In the genomic region with DNA sequence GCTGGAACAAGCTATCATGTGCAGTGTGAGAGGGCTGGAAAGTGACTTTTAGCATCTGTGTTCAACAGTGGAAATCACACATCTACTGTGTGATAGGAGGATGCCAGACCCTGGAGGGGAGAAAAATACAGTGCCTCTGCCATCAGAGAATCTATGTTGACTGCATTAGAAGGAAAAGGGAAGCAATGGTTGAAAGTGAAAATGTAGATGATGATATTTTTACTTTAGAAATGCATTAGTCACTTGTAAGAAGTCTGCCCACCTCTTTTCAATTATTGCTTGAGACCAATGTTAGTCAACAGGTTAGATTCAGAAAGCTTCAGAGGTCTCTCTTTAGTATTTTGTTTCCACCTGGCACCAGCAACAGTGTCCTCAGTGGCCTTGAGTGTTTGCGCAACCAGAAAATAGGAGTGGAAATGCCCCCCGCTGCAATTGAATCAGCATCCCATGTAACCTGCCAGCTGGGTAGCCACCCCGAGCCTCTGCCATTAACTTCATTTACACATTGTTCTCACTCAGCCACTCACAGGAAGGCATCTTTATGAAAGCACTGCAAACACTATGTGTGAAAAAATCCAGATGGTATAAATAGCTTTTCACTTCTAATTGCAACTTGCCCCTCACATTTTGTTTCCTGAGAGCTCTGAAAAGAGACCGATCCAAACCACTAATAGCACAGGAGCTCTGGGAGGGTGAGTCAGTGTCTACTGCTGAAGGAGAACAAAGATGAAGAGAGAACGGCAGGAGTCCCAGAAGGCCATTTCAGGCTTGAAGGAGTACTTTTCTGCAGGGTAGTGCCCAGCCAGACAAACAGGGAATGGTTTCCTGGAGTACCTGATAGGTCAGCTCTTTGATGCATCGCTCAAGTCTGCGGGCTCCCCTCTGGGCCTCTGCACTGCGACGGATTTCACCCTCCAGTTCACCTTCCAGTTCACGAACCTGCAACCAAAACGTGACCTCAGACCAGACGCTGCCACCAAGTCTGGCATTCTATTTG, we compare ENCODE assay signal across 1 cellular context.
TF ChIP-seq lines count a peak whose summit lies in the region.

No MANE protein-coding gene starts in this region.

TF ChIP-seq in GM12878, 131 proteins besides CTCF, POLR2A, EP300 and RAD21 (continued from another document):
- TF ChIP-seq, protein P1, sequence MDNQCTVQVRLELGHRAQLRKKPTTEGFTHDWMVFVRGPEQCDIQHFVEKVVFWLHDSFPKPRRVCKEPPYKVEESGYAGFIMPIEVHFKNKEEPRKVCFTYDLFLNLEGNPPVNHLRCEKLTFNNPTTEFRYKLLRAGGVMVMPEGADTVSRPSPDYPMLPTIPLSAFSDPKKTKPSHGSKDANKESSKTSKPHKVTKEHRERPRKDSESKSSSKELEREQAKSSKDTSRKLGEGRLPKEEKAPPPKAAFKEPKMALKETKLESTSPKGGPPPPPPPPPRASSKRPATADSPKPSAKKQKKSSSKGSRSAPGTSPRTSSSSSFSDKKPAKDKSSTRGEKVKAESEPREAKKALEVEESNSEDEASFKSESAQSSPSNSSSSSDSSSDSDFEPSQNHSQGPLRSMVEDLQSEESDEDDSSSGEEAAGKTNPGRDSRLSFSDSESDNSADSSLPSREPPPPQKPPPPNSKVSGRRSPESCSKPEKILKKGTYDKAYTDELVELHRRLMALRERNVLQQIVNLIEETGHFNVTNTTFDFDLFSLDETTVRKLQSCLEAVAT (IDR thresholded peaks at IDR 0.05), result no peak
- TF ChIP-seq, protein P2, sequence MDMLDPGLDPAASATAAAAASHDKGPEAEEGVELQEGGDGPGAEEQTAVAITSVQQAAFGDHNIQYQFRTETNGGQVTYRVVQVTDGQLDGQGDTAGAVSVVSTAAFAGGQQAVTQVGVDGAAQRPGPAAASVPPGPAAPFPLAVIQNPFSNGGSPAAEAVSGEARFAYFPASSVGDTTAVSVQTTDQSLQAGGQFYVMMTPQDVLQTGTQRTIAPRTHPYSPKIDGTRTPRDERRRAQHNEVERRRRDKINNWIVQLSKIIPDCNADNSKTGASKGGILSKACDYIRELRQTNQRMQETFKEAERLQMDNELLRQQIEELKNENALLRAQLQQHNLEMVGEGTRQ (IDR thresholded peaks at IDR 0.05; ENCODE audit: borderline replicate concordance, low read depth, low read length), result no peak
- peak; percentile 83 for TF ChIP-seq NFIC (IDR thresholded peaks at IDR 0.05; ENCODE audit: low read depth, low read length)
- no peak for TF ChIP-seq MYC (IDR thresholded peaks at IDR 0.05; ENCODE audit: insufficient read depth, insufficient read length, insufficient replicate concordance, low read length, severe bottlenecking)
- 0 out of 2 replicates have a peak, but pooled peaks have one; percentile 57 for TF ChIP-seq DPF2 (IDR thresholded peaks at IDR 0.05)
- TF ChIP-seq MEF2A (IDR thresholded peaks at IDR 0.05; ENCODE audit: insufficient read depth, low read depth, low read length), result peak; percentile 74
- TF ChIP-seq, protein P3, sequence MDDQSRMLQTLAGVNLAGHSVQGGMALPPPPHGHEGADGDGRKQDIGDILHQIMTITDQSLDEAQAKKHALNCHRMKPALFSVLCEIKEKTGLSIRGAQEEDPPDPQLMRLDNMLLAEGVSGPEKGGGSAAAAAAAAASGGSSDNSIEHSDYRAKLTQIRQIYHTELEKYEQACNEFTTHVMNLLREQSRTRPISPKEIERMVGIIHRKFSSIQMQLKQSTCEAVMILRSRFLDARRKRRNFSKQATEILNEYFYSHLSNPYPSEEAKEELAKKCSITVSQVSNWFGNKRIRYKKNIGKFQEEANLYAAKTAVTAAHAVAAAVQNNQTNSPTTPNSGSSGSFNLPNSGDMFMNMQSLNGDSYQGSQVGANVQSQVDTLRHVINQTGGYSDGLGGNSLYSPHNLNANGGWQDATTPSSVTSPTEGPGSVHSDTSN (IDR thresholded peaks at IDR 0.05; ENCODE audit: insufficient replicate concordance, low read depth, low read length), result no peak
- TF ChIP-seq FOXM1 (IDR thresholded peaks at IDR 0.05; ENCODE audit: low read depth, low read length), result peak; percentile 54; the same call in 1 of the 2 replicates
- TF ChIP-seq MTA2 (IDR thresholded peaks at IDR 0.05; ENCODE audit: low read depth), result peak; percentile 69
- TF ChIP-seq, protein P4, sequence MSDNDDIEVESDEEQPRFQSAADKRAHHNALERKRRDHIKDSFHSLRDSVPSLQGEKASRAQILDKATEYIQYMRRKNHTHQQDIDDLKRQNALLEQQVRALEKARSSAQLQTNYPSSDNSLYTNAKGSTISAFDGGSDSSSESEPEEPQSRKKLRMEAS (IDR thresholded peaks at IDR 0.05; ENCODE audit: low read depth, low read length), result no peak
- TF ChIP-seq ATF7 (IDR thresholded peaks at IDR 0.05; ENCODE audit: low read depth), result peak; percentile 47; the same call in 1 of the 2 replicates
- TF ChIP-seq NR2C1 (IDR thresholded peaks at IDR 0.05), result no peak
- TF ChIP-seq SUPT20H (IDR thresholded peaks at IDR 0.05; ENCODE audit: borderline replicate concordance, control insufficient read depth, low read depth, low read length), result no peak
- TF ChIP-seq, protein P5, sequence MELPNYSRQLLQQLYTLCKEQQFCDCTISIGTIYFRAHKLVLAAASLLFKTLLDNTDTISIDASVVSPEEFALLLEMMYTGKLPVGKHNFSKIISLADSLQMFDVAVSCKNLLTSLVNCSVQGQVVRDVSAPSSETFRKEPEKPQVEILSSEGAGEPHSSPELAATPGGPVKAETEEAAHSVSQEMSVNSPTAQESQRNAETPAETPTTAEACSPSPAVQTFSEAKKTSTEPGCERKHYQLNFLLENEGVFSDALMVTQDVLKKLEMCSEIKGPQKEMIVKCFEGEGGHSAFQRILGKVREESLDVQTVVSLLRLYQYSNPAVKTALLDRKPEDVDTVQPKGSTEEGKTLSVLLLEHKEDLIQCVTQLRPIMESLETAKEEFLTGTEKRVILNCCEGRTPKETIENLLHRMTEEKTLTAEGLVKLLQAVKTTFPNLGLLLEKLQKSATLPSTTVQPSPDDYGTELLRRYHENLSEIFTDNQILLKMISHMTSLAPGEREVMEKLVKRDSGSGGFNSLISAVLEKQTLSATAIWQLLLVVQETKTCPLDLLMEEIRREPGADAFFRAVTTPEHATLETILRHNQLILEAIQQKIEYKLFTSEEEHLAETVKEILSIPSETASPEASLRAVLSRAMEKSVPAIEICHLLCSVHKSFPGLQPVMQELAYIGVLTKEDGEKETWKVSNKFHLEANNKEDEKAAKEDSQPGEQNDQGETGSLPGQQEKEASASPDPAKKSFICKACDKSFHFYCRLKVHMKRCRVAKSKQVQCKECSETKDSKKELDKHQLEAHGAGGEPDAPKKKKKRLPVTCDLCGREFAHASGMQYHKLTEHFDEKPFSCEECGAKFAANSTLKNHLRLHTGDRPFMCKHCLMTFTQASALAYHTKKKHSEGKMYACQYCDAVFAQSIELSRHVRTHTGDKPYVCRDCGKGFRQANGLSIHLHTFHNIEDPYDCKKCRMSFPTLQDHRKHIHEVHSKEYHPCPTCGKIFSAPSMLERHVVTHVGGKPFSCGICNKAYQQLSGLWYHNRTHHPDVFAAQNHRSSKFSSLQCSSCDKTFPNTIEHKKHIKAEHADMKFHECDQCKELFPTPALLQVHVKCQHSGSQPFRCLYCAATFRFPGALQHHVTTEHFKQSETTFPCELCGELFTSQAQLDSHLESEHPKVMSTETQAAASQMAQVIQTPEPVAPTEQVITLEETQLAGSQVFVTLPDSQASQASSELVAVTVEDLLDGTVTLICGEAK (IDR thresholded peaks at IDR 0.05; ENCODE audit: borderline replicate concordance), result no peak
- TF ChIP-seq MEF2B (IDR thresholded peaks at IDR 0.05; ENCODE audit: partially characterized antibody, poor library complexity, severe bottlenecking), result peak; percentile 55
- peak; percentile 71 to 79; a peak in 3 of 4 replicates for TF ChIP-seq BHLHE40 (IDR thresholded peaks at IDR 0.05; ENCODE audit: borderline replicate concordance in 1 of 2, low read depth in 2 of 2, low read length in 1 of 2)
- TF ChIP-seq RCOR1 (conservative IDR thresholded peaks at IDR 0.05; ENCODE audit: low read depth, low read length), result no peak
- TF ChIP-seq, protein P6, sequence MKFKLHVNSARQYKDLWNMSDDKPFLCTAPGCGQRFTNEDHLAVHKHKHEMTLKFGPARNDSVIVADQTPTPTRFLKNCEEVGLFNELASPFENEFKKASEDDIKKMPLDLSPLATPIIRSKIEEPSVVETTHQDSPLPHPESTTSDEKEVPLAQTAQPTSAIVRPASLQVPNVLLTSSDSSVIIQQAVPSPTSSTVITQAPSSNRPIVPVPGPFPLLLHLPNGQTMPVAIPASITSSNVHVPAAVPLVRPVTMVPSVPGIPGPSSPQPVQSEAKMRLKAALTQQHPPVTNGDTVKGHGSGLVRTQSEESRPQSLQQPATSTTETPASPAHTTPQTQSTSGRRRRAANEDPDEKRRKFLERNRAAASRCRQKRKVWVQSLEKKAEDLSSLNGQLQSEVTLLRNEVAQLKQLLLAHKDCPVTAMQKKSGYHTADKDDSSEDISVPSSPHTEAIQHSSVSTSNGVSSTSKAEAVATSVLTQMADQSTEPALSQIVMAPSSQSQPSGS (IDR thresholded peaks at IDR 0.05; ENCODE audit: low read length), result peak; percentile 24; the same call in 1 of the 2 replicates
- TF ChIP-seq IKZF2 (IDR thresholded peaks at IDR 0.05), result peak; percentile 49 to 58; a peak in 3 of 4 replicates
- TF ChIP-seq KLF5 (IDR thresholded peaks at IDR 0.05; ENCODE audit: partially characterized antibody), result no peak
- TF ChIP-seq, protein P7, sequence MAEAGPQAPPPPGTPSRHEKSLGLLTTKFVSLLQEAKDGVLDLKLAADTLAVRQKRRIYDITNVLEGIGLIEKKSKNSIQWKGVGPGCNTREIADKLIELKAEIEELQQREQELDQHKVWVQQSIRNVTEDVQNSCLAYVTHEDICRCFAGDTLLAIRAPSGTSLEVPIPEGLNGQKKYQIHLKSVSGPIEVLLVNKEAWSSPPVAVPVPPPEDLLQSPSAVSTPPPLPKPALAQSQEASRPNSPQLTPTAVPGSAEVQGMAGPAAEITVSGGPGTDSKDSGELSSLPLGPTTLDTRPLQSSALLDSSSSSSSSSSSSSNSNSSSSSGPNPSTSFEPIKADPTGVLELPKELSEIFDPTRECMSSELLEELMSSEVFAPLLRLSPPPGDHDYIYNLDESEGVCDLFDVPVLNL (IDR thresholded peaks at IDR 0.05; ENCODE audit: low read depth, low read length), result no peak
- TF ChIP-seq TARDBP (IDR thresholded peaks at IDR 0.05; ENCODE audit: borderline replicate concordance), result no peak
- TF ChIP-seq MTA3 (IDR thresholded peaks at IDR 0.05; ENCODE audit: borderline replicate concordance, low read length), result 0 out of 2 replicates have a peak, but pooled peaks have one; percentile 38
- no peak for TF ChIP-seq TBL1XR1 (IDR thresholded peaks at IDR 0.05; ENCODE audit: low read depth, low read length)
- no peak for TF ChIP-seq NBN (IDR thresholded peaks at IDR 0.05)
- no peak for TF ChIP-seq KAT2A (conservative IDR thresholded peaks at IDR 0.05; ENCODE audit: control insufficient read depth, low read depth, low read length)
- TF ChIP-seq, protein P8, sequence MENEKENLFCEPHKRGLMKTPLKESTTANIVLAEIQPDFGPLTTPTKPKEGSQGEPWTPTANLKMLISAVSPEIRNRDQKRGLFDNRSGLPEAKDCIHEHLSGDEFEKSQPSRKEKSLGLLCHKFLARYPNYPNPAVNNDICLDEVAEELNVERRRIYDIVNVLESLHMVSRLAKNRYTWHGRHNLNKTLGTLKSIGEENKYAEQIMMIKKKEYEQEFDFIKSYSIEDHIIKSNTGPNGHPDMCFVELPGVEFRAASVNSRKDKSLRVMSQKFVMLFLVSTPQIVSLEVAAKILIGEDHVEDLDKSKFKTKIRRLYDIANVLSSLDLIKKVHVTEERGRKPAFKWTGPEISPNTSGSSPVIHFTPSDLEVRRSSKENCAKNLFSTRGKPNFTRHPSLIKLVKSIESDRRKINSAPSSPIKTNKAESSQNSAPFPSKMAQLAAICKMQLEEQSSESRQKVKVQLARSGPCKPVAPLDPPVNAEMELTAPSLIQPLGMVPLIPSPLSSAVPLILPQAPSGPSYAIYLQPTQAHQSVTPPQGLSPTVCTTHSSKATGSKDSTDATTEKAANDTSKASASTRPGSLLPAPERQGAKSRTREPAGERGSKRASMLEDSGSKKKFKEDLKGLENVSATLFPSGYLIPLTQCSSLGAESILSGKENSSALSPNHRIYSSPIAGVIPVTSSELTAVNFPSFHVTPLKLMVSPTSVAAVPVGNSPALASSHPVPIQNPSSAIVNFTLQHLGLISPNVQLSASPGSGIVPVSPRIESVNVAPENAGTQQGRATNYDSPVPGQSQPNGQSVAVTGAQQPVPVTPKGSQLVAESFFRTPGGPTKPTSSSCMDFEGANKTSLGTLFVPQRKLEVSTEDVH (IDR thresholded peaks at IDR 0.05; ENCODE audit: low read depth, partially characterized antibody), result no peak
- TF ChIP-seq, protein P9, sequence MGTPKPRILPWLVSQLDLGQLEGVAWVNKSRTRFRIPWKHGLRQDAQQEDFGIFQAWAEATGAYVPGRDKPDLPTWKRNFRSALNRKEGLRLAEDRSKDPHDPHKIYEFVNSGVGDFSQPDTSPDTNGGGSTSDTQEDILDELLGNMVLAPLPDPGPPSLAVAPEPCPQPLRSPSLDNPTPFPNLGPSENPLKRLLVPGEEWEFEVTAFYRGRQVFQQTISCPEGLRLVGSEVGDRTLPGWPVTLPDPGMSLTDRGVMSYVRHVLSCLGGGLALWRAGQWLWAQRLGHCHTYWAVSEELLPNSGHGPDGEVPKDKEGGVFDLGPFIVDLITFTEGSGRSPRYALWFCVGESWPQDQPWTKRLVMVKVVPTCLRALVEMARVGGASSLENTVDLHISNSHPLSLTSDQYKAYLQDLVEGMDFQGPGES (IDR thresholded peaks at IDR 0.05), result no peak
